11 cellular contexts compared by ENCODE assay signal in the genomic region with DNA sequence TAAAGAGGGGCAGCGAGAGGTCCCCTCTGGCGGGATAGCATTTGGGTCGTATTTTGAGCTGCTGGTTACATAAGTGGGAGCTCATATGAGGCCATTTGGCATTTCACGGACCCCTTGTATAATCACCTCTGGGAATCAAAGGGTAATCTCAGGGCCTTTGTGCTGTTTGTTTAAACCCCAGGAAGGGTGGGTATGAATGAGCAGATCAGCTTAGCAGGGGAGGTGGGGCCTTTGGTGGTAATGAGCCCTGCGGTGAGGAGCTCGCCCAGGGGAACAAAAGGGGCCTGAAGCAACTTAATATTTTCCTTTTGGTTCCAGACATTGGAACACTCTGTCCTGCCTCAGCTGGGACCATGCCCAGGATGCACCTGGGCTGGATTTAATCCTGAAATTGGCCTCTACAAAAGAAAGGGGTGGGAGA. TPM values are rescaled to one million over a fixed set of nuclear protein-coding genes. Genes with fewer than 3 reads are reported as not detected.
DNase-seq lines count a peak whose midpoint lies in the region; ATAC-seq, FAIRE-seq and TF ChIP-seq lines count a peak whose summit lies in the region.
"Had no signal": no experiment of that assay in that cellular context is flagged by ENCODE, and none has a peak within 500 bp of the region (broad histone marks: within the 10 kb centered on the region; RNA-seq: fewer than 3 reads in every experiment).

No MANE protein-coding gene starts in this region.

- DNase-seq in NCI-H1092 (lab: John Stamatoyannopoulos, UW): peak; percentile 20
- DNase-seq in HepG2 (ENCODE audit: low spot score): peak; percentile 86
- DNase-seq in thyroid gland: peak; percentile 53 to 58
- DNase-seq in activated CD4-positive, CD25-positive, alpha-beta regulatory T cell (lab: John Stamatoyannopoulos, UW): no peak
- no peak for DNase-seq in amniotic stem cell (lab: John Stamatoyannopoulos, UW)
- DNase-seq in activated CD4-positive, alpha-beta T cell treated with anti-CD3 and anti-CD28 coated beads for 1 hour: no peak
- DNase-seq: activated naive CD8-positive, alpha-beta T cell treated with anti-CD3 and anti-CD28 coated beads, Interleukin-2, amount 10 ng/mL, durations not matched to agents 7 days and 5 days; DMS79; effector memory CD4-positive, alpha-beta T cell; T-helper 2 cell had no signal

- in situ Hi-C loops in HepG2 (cut with HindIII; ENCODE audit: extremely low pct_ligation_motif_present, low pct_unique_long_range_greater_than_20kb): loop anchor here (10.0 kb wide), 1 partner anchor 49 kb away; no protein-coding TSS in a partner anchor

- H3K27me3 ChIP-seq in HepG2 (ENCODE audit: control insufficient read depth in 1 of 2, insufficient read depth in 2 of 2, low read length in 2 of 2) (no peaks in the 10 kb centered on the region), thyroid gland (no peaks in the 10 kb centered on the region)

- peaks cover 0 to 24% of the 10 kb centered on the region in 2 experiments; a peak in 3 of 5 replicates for H3K36me3 ChIP-seq in HepG2 (replicated peaks in 1 of 2; ENCODE audit: control insufficient read depth in 1 of 2, insufficient read depth in 2 of 2, low read length in 2 of 2)
- H3K36me3 ChIP-seq in thyroid gland: peaks cover 12 to 15% of the 10 kb centered on the region in 2 donors

- TF ChIP-seq RAD21 in HepG2 (CRISPR knock-in tag; IDR thresholded peaks at IDR 0.05): no peak

- H3K4me3 ChIP-seq in HepG2 (replicated peaks in 1 of 3; ENCODE audit: insufficient read depth in 1 of 3, low read depth in 2 of 3, low read length in 3 of 3) (peak overlapping the region in 1 of 3 experiments; percentile 44; a peak in 2 of 6 replicates), thyroid gland (replicated peaks in 1 of 3) (no peak overlapping the region)

- H3K9me3 ChIP-seq in HepG2 (ENCODE audit: low read length) (no peaks in the 10 kb centered on the region), thyroid gland (no peaks in the 10 kb centered on the region)

- intact Hi-C loops in HepG2 (cut with micrococcal nuclease; ENCODE audit: unreplicated experiment) (loop anchor here (1.0 kb wide), 1 partner anchor 8 kb away; no protein-coding TSS in a partner anchor), thyroid gland (cut with DNase I) (no loop called here)

- peak overlapping the region; percentile 71 for H3K4me2 ChIP-seq in HepG2 (ENCODE audit: low read depth, low read length)

- H3K4me1 ChIP-seq in HepG2 (ENCODE audit: insufficient read depth, low read length) (peaks cover 70% of the 10 kb centered on the region), thyroid gland (peaks cover 33 to 69% of the 10 kb centered on the region in 2 donors)

- peak overlapping the region; percentile 35 for H3K9ac ChIP-seq in HepG2 (ENCODE audit: insufficient read depth, low read depth, low read length)

- no peak overlapping the region for H2AFZ ChIP-seq in HepG2 (ENCODE audit: low read length)

- H4K20me1 ChIP-seq in HepG2 (ENCODE audit: insufficient read depth, low read length): peaks cover 29% of the 10 kb centered on the region

- BruUV-seq in HepG2 (replicated peaks; lab: Mats Ljungman, UMichigan): no TSS peak

- TF ChIP-seq EP300 in HepG2 (IDR thresholded peaks at IDR 0.05; ENCODE audit: low read depth in 2 of 2, low read length in 2 of 2): peak in 1 of 2 experiments; percentile 71; a peak in 2 of 4 replicates
- TF ChIP-seq EP300 in HepG2 (CRISPR knock-in tag; IDR thresholded peaks at IDR 0.05; ENCODE audit: borderline replicate concordance): no peak

- no peak for TF ChIP-seq CTCF in VCaP (conservative IDR thresholded peaks at IDR 0.05)
- TF ChIP-seq CTCF in HepG2 (CRISPR knock-in tag; IDR thresholded peaks at IDR 0.05): no peak
- no peak for TF ChIP-seq CTCF in thyroid gland (IDR thresholded peaks at IDR 0.05)

- FAIRE-seq in HepG2 (lab: Jason Lieb, UNC): peak; percentile 85

- POLR2A ChIA-PET in HepG2 (lab: Yijun Ruan, JAX): interaction anchor here (0.7 to 1.6 kb wide), 4 partner anchors 8 to 27 kb away, joined by 3 to 8 read pairs (median 6); partner anchors contain the start of gene TSKU

- ATAC-seq in HepG2: peak; percentile 81

- peak overlapping the region; percentile 48 for H3K27ac ChIP-seq in VCaP
- H3K27ac ChIP-seq in HepG2 (ENCODE audit: extremely low read length, insufficient read depth, low read length): peak overlapping the region; percentile 77
- peak overlapping the region; percentile 38 to 68 (median 57) for H3K27ac ChIP-seq in thyroid gland

- CTCF ChIA-PET in HepG2 (lab: Yijun Ruan, JAX; ENCODE audit: low intra/inter-chr PET ratio, low total read pairs): no interaction called here

- peaks cover 65% of the 10 kb centered on the region for H3K79me2 ChIP-seq in HepG2 (ENCODE audit: insufficient read depth, low read length)

- TF ChIP-seq POLR2A in HepG2 (IDR thresholded peaks at IDR 0.05; ENCODE audit: insufficient read depth in 1 of 2, low read depth in 2 of 2, low read length in 2 of 2): no peak
- TF ChIP-seq POLR2A in thyroid gland (IDR thresholded peaks at IDR 0.05): no peak

- 9% methylated on average over 5 of the region's 6 CpGs for WGBS in HepG2 (ENCODE audit: low lambda C conversion rate)
- 36 to 43% methylated on average over 6 of the region's 6 CpGs for WGBS in thyroid gland, 2 donors

TF ChIP-seq in HepG2, 621 proteins besides CTCF, POLR2A, EP300 and RAD21 (continues in another document):
- TF ChIP-seq ZNF207 (IDR thresholded peaks at IDR 0.05; ENCODE audit: borderline replicate concordance): no peak
- TF ChIP-seq YEATS4 (CRISPR knock-in tag; IDR thresholded peaks at IDR 0.05; ENCODE audit: borderline replicate concordance): no peak
- TF ChIP-seq DPF2 (CRISPR knock-in tag; IDR thresholded peaks at IDR 0.05; ENCODE audit: borderline replicate concordance, low read depth): 0 out of 2 replicates have a peak, but pooled peaks have one; percentile 26
- no peak for TF ChIP-seq ZNF839 (CRISPR knock-in tag; IDR thresholded peaks at IDR 0.05; ENCODE audit: borderline replicate concordance)
- no peak for TF ChIP-seq ZNF20 (CRISPR knock-in tag; IDR thresholded peaks at IDR 0.05)
- TF ChIP-seq ZNF564 (CRISPR knock-in tag; IDR thresholded peaks at IDR 0.05): no peak
- peak; percentile 51; the same call in 1 of the 2 replicates for TF ChIP-seq SP5 (CRISPR knock-in tag; IDR thresholded peaks at IDR 0.05; ENCODE audit: borderline replicate concordance, low read depth)
- TF ChIP-seq ZNF343 (CRISPR knock-in tag; IDR thresholded peaks at IDR 0.05): no peak
- TF ChIP-seq PCBP1 (IDR thresholded peaks at IDR 0.05; ENCODE audit: borderline replicate concordance, low read depth, low read length): no peak
- peak; percentile 22; the same call in 1 of the 2 replicates for TF ChIP-seq NCOR1 (IDR thresholded peaks at IDR 0.05; ENCODE audit: borderline replicate concordance, low read length)
- TF ChIP-seq ELF3 (CRISPR knock-in tag; IDR thresholded peaks at IDR 0.05): peak; percentile 17; the same call in 1 of the 2 replicates
- TF ChIP-seq ATF1 (CRISPR knock-in tag; IDR thresholded peaks at IDR 0.05): no peak
- TF ChIP-seq, protein P1, sequence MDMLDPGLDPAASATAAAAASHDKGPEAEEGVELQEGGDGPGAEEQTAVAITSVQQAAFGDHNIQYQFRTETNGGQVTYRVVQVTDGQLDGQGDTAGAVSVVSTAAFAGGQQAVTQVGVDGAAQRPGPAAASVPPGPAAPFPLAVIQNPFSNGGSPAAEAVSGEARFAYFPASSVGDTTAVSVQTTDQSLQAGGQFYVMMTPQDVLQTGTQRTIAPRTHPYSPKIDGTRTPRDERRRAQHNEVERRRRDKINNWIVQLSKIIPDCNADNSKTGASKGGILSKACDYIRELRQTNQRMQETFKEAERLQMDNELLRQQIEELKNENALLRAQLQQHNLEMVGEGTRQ (IDR thresholded peaks at IDR 0.05; ENCODE audit: low read depth, low read length): no peak
- TF ChIP-seq, protein P1 (CRISPR knock-in tag; IDR thresholded peaks at IDR 0.05; ENCODE audit: borderline replicate concordance): no peak

RNA-seq across cellular contexts. Expression of gene TSKU, which starts 10.2 kb away (rescaled TPM):
- total RNA-seq in HepG2 (2016; rRNA removed; fragmentation: Illumina TruSeq; extraction: Trizol) (11.9 and 21.4 TPM in 2 replicates), thyroid gland (100 to 1,000 TPM in 2 of 4 donors, 10 to 100 TPM in 2; 95.6 to 152 (median 99.2) TPM)
- total RNA-seq in HepG2 (2016; cell fraction: cytosol; rRNA removed; fragmentation: Illumina TruSeq; extraction: Trizol; ENCODE audit: low read depth): 7.5 TPM in 2 replicates
- total RNA-seq in HepG2 (2016; cell fraction: insoluble cytoplasmic fraction; rRNA removed; fragmentation: Illumina TruSeq; extraction: Trizol): 10.8 and 20.0 TPM in 2 replicates
- total RNA-seq in HepG2 (2016; cell fraction: membrane; rRNA removed; fragmentation: Illumina TruSeq; extraction: Trizol): 20.4 and 22.9 TPM in 2 replicates
- 19.5 and 22.7 TPM in 2 replicates for total RNA-seq in HepG2 (2016; cell fraction: nucleus; rRNA removed; fragmentation: Illumina TruSeq; extraction: Trizol)
- polyA plus RNA-seq in HepG2 (2011; rRNA removed): 20.3 and 27.9 TPM in 2 replicates
- 17.7 and 23.1 TPM in 2 replicates for polyA plus RNA-seq in HepG2 (2011; cell fraction: cytosol; rRNA removed)
- polyA plus RNA-seq in HepG2 (2011; cell fraction: nucleus; rRNA removed): 18.1 and 21.0 TPM in 2 replicates
- 12.6 and 19.6 TPM in 2 replicates for polyA plus RNA-seq in HepG2 (2012)
- polyA plus RNA-seq in HepG2 (2016; cell fraction: cytosol; fragmentation: Illumina TruSeq; extraction: Trizol; ENCODE audit: low read depth): 8.7 and 9.4 TPM in 2 replicates
- 14.2 and 18.9 TPM in 2 replicates for polyA plus RNA-seq in HepG2 (2016; cell fraction: insoluble cytoplasmic fraction; fragmentation: Illumina TruSeq; extraction: Trizol; ENCODE audit: low read depth)
- 23.1 and 23.6 TPM in 2 replicates for polyA plus RNA-seq in HepG2 (2016; cell fraction: membrane; fragmentation: Illumina TruSeq; extraction: Trizol; ENCODE audit: low read depth)
- 30.1 and 34.2 TPM in 2 replicates for polyA plus RNA-seq in HepG2 (2016; cell fraction: nucleus; fragmentation: Illumina TruSeq; extraction: Trizol; ENCODE audit: insufficient read depth, low read depth)
- polyA minus RNA-seq in HepG2 (2011; rRNA and poly(A)+ RNA removed; ENCODE audit: low replicate concordance): 66.3 and 74.4 TPM in 2 replicates
- 16.7 and 18.5 TPM in 2 replicates for polyA minus RNA-seq in HepG2 (2011; cell fraction: cytosol; rRNA and poly(A)+ RNA removed)
- 11.3 and 15.5 TPM in 2 replicates for polyA minus RNA-seq in HepG2 (2011; cell fraction: nucleus; rRNA and poly(A)+ RNA removed)

Comparison
In these comparisons a context has a peak if more than half of its experiments do, and no peak if none do; other contexts are left out.
1. DNase-seq: peak in NCI-H1092 (single experiment), HepG2 (single experiment) and thyroid gland (2 of 2); none in activated CD4-positive, CD25-positive, alpha-beta regulatory T cell (0 of 4), amniotic stem cell (single experiment) and activated CD4-positive, alpha-beta T cell treated with anti-CD3 and anti-CD28 coated beads for 1 hour (single experiment).
2. Peak in every context shown above with its lines, with median percentiles within 50 percentile points of each other: H3K27ac ChIP-seq.